Comparison of ENCODE assay signal across 21 cellular contexts in genomic region chr16:69095179-69095578, GRCh38. TPM values are rescaled to one million over a fixed set of nuclear protein-coding genes. Genes with fewer than 3 reads are reported as not detected.
DNase-seq lines count a peak whose midpoint lies in the region; ATAC-seq and TF ChIP-seq lines count a peak whose summit lies in the region.
"Had no signal": no experiment of that assay in that cellular context is flagged by ENCODE, and none has a peak within 500 bp of the region (broad histone marks: within the 10 kb centered on the region; RNA-seq: fewer than 3 reads in every experiment).

No MANE protein-coding gene starts in this region.

- H3K9me3 ChIP-seq in heart left ventricle (no peaks in the 10 kb centered on the region), left ventricle myocardium inferior (replicated peaks) (no peaks in the 10 kb centered on the region), left lung (no peaks in the 10 kb centered on the region)
- H3K9me3 ChIP-seq: BLaER1, HAP-1 had no signal

- no peaks in the 10 kb centered on the region for H3K36me3 ChIP-seq in heart left ventricle
- no peaks in the 10 kb centered on the region for H3K36me3 ChIP-seq in left ventricle myocardium inferior
- H3K36me3 ChIP-seq in left lung = no peaks in the 10 kb centered on the region
- H3K36me3 ChIP-seq: BLaER1, HAP-1 had no signal

- WGBS in heart left ventricle, 4 donors = 54 to 80% (median 63%) methylated on average over 7 of the region's 7 CpGs

- H3K27ac ChIP-seq in heart left ventricle (no peak overlapping the region), left ventricle myocardium inferior (replicated peaks) (no peak overlapping the region), left lung (peak overlapping the region in 1 of 2 donors; percentile 58)
- H3K27ac ChIP-seq: BLaER1, GM23248 had no signal

- peaks cover 0 to 8% (median 0%) of the 10 kb centered on the region in 12 donors for H3K4me1 ChIP-seq in heart left ventricle
- peaks cover 18% of the 10 kb centered on the region for H3K4me1 ChIP-seq in left ventricle myocardium inferior
- H3K4me1 ChIP-seq in left lung = peaks cover 0 to 3% of the 10 kb centered on the region in 2 donors
- H3K4me1 ChIP-seq: HAP-1 had no signal

- H3K27me3 ChIP-seq in heart left ventricle (no peaks in the 10 kb centered on the region), left ventricle myocardium inferior (ENCODE audit: low read depth) (peaks cover 25% of the 10 kb centered on the region), left lung (no peaks in the 10 kb centered on the region)
- H3K27me3 ChIP-seq: BLaER1 had no signal

- DNase-seq in heart left ventricle (peak in 1 of 5 donors; percentile 11), left ventricle myocardium inferior (no peak), NCI-H2029 (lab: John Stamatoyannopoulos, UW) (peak; percentile 66), left lung (peak in 1 of 2 donors; percentile 76), islet precursor cell (no peak), SK-N-DZ (ENCODE audit: low spot score) (no peak)
- DNase-seq: ACHN; CD4-positive, alpha-beta T cell; COR-L47; DND-41; GM23248; KBM-7; NCI-H187 treated with DMSO at 0.1 percent for 48 hours; NCI-H2171; NCI-H510A treated with DMSO at 0.1 percent for 48 hours; NCI-H748 treated with DMSO at 0.1 percent for 48 hours; T-cell had no signal

- TF ChIP-seq POLR2A in heart left ventricle (IDR thresholded peaks at IDR 0.05) = no peak

- ATAC-seq in heart left ventricle (peak in 3 of 4 donors; percentile 14 to 67 (median 66)), left lung (peak; percentile 66), HG03432 (IDR thresholded peaks at IDR 0.05; ENCODE audit: unreplicated experiment) (no peak)
- ATAC-seq: Panc1, T-cell had no signal

- H3K4me3 ChIP-seq in heart left ventricle (no peak overlapping the region), left ventricle myocardium inferior (no peak overlapping the region), left lung (no peak overlapping the region)
- H3K4me3 ChIP-seq: BLaER1, GM23248, HAP-1 had no signal

- no peak for TF ChIP-seq CTCF in heart left ventricle (IDR thresholded peaks at IDR 0.05)
- no peak for TF ChIP-seq CTCF in left ventricle myocardium inferior (IDR thresholded peaks at IDR 0.05; ENCODE audit: borderline replicate concordance)
- no peak for TF ChIP-seq CTCF in left lung (IDR thresholded peaks at IDR 0.05)

- intact Hi-C loops in heart left ventricle (cut with DNase I) = no loop called here
- intact Hi-C loops in left ventricle myocardium inferior (cut with micrococcal nuclease) = no loop called here
- intact Hi-C loops in left lung (cut with DNase I) = no loop called here

RNA-seq across cellular contexts. Expression of gene HAS3, which starts 10.3 kb away (rescaled TPM):
- total RNA-seq in heart left ventricle (1 to 10 TPM in 2 of 9 donors, under 1 TPM in 7; 0.21 to 2.0 (median 0.48) TPM), left ventricle myocardium inferior (0.27 TPM), left lung (10 to 100 TPM; 13.3 to 40.2 TPM)
- polyA plus RNA-seq in heart left ventricle = under 1 TPM; 0.27 to 0.72 TPM
- 0.03 and 0.42 TPM in 2 replicates for polyA plus RNA-seq in SK-N-DZ (2014; cell fraction: cytosol; rRNA removed)
- polyA plus RNA-seq in SK-N-DZ (2014; cell fraction: nucleus; rRNA removed) = 0.63 and 16.9 TPM in 2 replicates
- polyA plus RNA-seq: GM23248 had no signal

RNA-seq across cellular contexts. Expression of gene CHTF8, which starts 37.2 kb away (rescaled TPM):
- 10 to 100 TPM; 31.5 to 79.7 (median 57.2) TPM for total RNA-seq in heart left ventricle
- 10 to 100 TPM; 18.7 to 53.2 TPM for polyA plus RNA-seq in heart left ventricle
- 52.4 TPM for total RNA-seq in left ventricle myocardium inferior
- 10 to 100 TPM; 93.4 to 94.1 TPM for total RNA-seq in left lung
- polyA plus RNA-seq in SK-N-DZ (2014; cell fraction: cytosol; rRNA removed) = 135 and 144 TPM in 2 replicates
- polyA plus RNA-seq in SK-N-DZ (2014; cell fraction: nucleus; rRNA removed) = 91.1 and 114 TPM in 2 replicates

RNA-seq across cellular contexts. Expression of gene UTP4, which starts 37.3 kb away (rescaled TPM):
- 10 to 100 TPM; 12.8 to 38.2 (median 28.3) TPM for total RNA-seq in heart left ventricle
- polyA plus RNA-seq in heart left ventricle = 10 to 100 TPM; 11.8 to 31.1 TPM
- total RNA-seq in left ventricle myocardium inferior = 30.4 TPM
- 10 to 100 TPM; 24.7 to 45.5 TPM for total RNA-seq in left lung
- polyA plus RNA-seq in SK-N-DZ (2014; cell fraction: cytosol; rRNA removed) = 22.8 and 30.1 TPM in 2 replicates
- 33.6 and 43.8 TPM in 2 replicates for polyA plus RNA-seq in SK-N-DZ (2014; cell fraction: nucleus; rRNA removed)

Comparison
In these comparisons a context has a peak if more than half of its experiments do, and no peak if none do; other contexts are left out.
1. RNA of gene HAS3, which starts 10.3 kb away (total RNA-seq): 13.3 to 40.2 TPM in left lung; 0.21 to 2.0 TPM in heart left ventricle and 0.27 TPM in left ventricle myocardium inferior (single experiment); every median in the first group is over 4 times any median in the second.